In genomic region chr17:57662021-57662420, GRCh38 we compare ENCODE assay signal across 9 cellular contexts.
A peak's percentile ranks its signal among the peaks of the same experiment; 100 is the strongest.
DNase-seq lines count a peak whose midpoint lies in the region; ATAC-seq, FAIRE-seq and TF ChIP-seq lines count a peak whose summit lies in the region.
"Had no signal": no experiment of that assay in that cellular context is flagged by ENCODE, and none has a peak within 500 bp of the region (broad histone marks: within the 10 kb centered on the region; RNA-seq: fewer than 3 reads in every experiment).

No MANE protein-coding gene starts in this region.

- H3K27me3 ChIP-seq in Karpas-422 (ENCODE audit: low read length) (no peaks in the 10 kb centered on the region), endothelial cell of umbilical vein (ENCODE audit: control insufficient read depth in 2 of 2, insufficient read depth in 2 of 2, low read length in 2 of 2) (no peaks in the 10 kb centered on the region)

- TF ChIP-seq POLR2A in endothelial cell of umbilical vein (IDR thresholded peaks at IDR 0.05; ENCODE audit: low read depth, low read length) = no peak

- no TSS peak for BruUV-seq in endothelial cell of umbilical vein (replicated peaks; lab: Mats Ljungman, UMichigan)

- H3K9me1 ChIP-seq in endothelial cell of umbilical vein (replicated peaks; ENCODE audit: control insufficient read depth, extremely low read depth, insufficient read depth, low read length) = no peaks in the 10 kb centered on the region

- no peak for DNase-seq in Karpas-422
- DNase-seq in NCI-H526 (lab: John Stamatoyannopoulos, UW) = peak; percentile 98 to 99
- no peak for DNase-seq in endothelial cell of umbilical vein (ENCODE audit: low read depth, low spot score)
- no peak for DNase-seq in stimulated activated effector memory CD8-positive, alpha-beta T cell treated with anti-CD3 and anti-CD28 coated beads, Interleukin-12 subunit alpha, Interleukin-12 subunit beta, amount 100 ng/mL, for 72 hours (ENCODE audit: low spot score in 2 of 2)
- DNase-seq in stimulated activated CD4-positive, alpha-beta T cell treated with anti-CD3 and anti-CD28 coated beads, Interleukin-2, amount 100 ng/mL, for 48 hours = no peak
- DNase-seq in activated CD4-positive, alpha-beta T cell treated with anti-CD3 and anti-CD28 coated beads, Interleukin-2, amount 10 ng/mL, durations not matched to agents 24 days and 14 days = no peak
- DNase-seq: stimulated activated CD4-positive, alpha-beta T cell treated with anti-CD3 and anti-CD28 coated beads, Interleukin-4, amount 100 ng/mL, for 1 hour had no signal

- H3K79me2 ChIP-seq in Karpas-422 (ENCODE audit: low read length) (peaks cover 26% of the 10 kb centered on the region), endothelial cell of umbilical vein (ENCODE audit: control insufficient read depth, insufficient read depth, low read length) (no peaks in the 10 kb centered on the region)

- H3K27me3 Mint-ChIP-seq in activated CD4-positive, alpha-beta T cell treated with anti-CD3 and anti-CD28 coated beads, Interleukin-2, amount 10 ng/mL, durations not matched to agents 24 days and 14 days = no peaks in the 10 kb centered on the region

- H3K36me3 ChIP-seq in Karpas-422 (ENCODE audit: insufficient read depth, low read length) (peaks cover 26% of the 10 kb centered on the region), endothelial cell of umbilical vein (ENCODE audit: control insufficient read depth in 2 of 2, extremely low read depth in 1 of 2, insufficient read depth in 2 of 2, low read length in 2 of 2) (no peaks in the 10 kb centered on the region)

- dilution Hi-C loops in endothelial cell of umbilical vein (cut with MboI; ENCODE audit: extremely low pct_ligation_motif_present, low sequenced_read_pairs) = no loop called here

- peaks cover 31% of the 10 kb centered on the region for H3K4me1 Mint-ChIP-seq in stimulated activated effector memory CD8-positive, alpha-beta T cell treated with anti-CD3 and anti-CD28 coated beads, Interleukin-12 subunit alpha, Interleukin-12 subunit beta, amount 100 ng/mL, for 72 hours
- no peaks in the 10 kb centered on the region for H3K4me1 Mint-ChIP-seq in activated CD4-positive, alpha-beta T cell treated with anti-CD3 and anti-CD28 coated beads, Interleukin-2, amount 10 ng/mL, durations not matched to agents 24 days and 14 days

- POLR2A ChIA-PET in endothelial cell of umbilical vein (lab: Charles Lee) = no interaction called here

- H4K20me1 ChIP-seq in Karpas-422 (ENCODE audit: insufficient read depth, low read depth, low read length) (no peaks in the 10 kb centered on the region), endothelial cell of umbilical vein (replicated peaks; ENCODE audit: control insufficient read depth, extremely low read depth, insufficient read depth, low read length) (no peaks in the 10 kb centered on the region)

- no peak overlapping the region for H3K4me2 ChIP-seq in Karpas-422 (ENCODE audit: low read depth, low read length, poor library complexity, severe bottlenecking)
- peak overlapping the region; percentile 77 for H3K4me2 ChIP-seq in endothelial cell of umbilical vein (ENCODE audit: insufficient read depth, low read length)

- no peak overlapping the region for H3K4me3 Mint-ChIP-seq in stimulated activated effector memory CD8-positive, alpha-beta T cell treated with anti-CD3 and anti-CD28 coated beads, Interleukin-12 subunit alpha, Interleukin-12 subunit beta, amount 100 ng/mL, for 72 hours
- no peak overlapping the region for H3K4me3 Mint-ChIP-seq in activated CD4-positive, alpha-beta T cell treated with anti-CD3 and anti-CD28 coated beads, Interleukin-2, amount 10 ng/mL, durations not matched to agents 24 days and 14 days

- H3K27ac ChIP-seq in Karpas-422 (ENCODE audit: low read length) (peak overlapping the region; percentile 28; the same call in 1 of the 2 replicates), endothelial cell of umbilical vein (ENCODE audit: insufficient read depth, low read depth, low read length) (no peak overlapping the region)

- H3K9me3 ChIP-seq in Karpas-422 (ENCODE audit: low read length) = no peaks in the 10 kb centered on the region
- no peaks in the 10 kb centered on the region for H3K9me3 ChIP-seq in endothelial cell of umbilical vein (replicated peaks; ENCODE audit: control insufficient read depth, insufficient read depth, low read length)

- no peak overlapping the region for H3K4me3 ChIP-seq in Karpas-422 (ENCODE audit: low read length)
- H3K4me3 ChIP-seq in endothelial cell of umbilical vein (replicated peaks in 1 of 3; ENCODE audit: insufficient read depth in 1 of 3, low read depth in 1 of 3, low read length in 3 of 3) = no peak overlapping the region
- H3K4me3 ChIP-seq: lung had no signal

- H2AFZ ChIP-seq in Karpas-422 (ENCODE audit: low read length) (no peak overlapping the region), endothelial cell of umbilical vein (ENCODE audit: low read depth, low read length) (no peak overlapping the region)

- H3K4me1 ChIP-seq in Karpas-422 (ENCODE audit: low read length) = peaks cover 63% of the 10 kb centered on the region
- H3K4me1 ChIP-seq in endothelial cell of umbilical vein (ENCODE audit: control insufficient read depth, extremely low read depth, insufficient read depth, low read length) = peaks cover 13% of the 10 kb centered on the region

- TF ChIP-seq CTCF in endothelial cell of umbilical vein (IDR thresholded peaks at IDR 0.05; ENCODE audit: extremely low read depth in 1 of 2, insufficient read depth in 1 of 2, low read depth in 1 of 2, low read length in 2 of 2) = no peak

- no peaks in the 10 kb centered on the region for H3K9me2 ChIP-seq in Karpas-422 (replicated peaks; ENCODE audit: insufficient read depth, low read length)

- peak overlapping the region; percentile 86 for H3K27ac Mint-ChIP-seq in stimulated activated effector memory CD8-positive, alpha-beta T cell treated with anti-CD3 and anti-CD28 coated beads, Interleukin-12 subunit alpha, Interleukin-12 subunit beta, amount 100 ng/mL, for 72 hours
- no peak overlapping the region for H3K27ac Mint-ChIP-seq in activated CD4-positive, alpha-beta T cell treated with anti-CD3 and anti-CD28 coated beads, Interleukin-2, amount 10 ng/mL, durations not matched to agents 24 days and 14 days

- intact Hi-C loops in endothelial cell of umbilical vein (cut with micrococcal nuclease) = loop anchor here (2.0 to 5.0 kb wide), 3 partner anchors 65 to 1069 kb away; partner anchors contain the start of genes MSI2 and NOG
- intact Hi-C loops in activated CD4-positive, alpha-beta T cell treated with anti-CD3 and anti-CD28 coated beads, Interleukin-2, amount 10 ng/mL, durations not matched to agents 24 days and 14 days (cut with micrococcal nuclease) = no loop called here

- H3K36me3 Mint-ChIP-seq in stimulated activated effector memory CD8-positive, alpha-beta T cell treated with anti-CD3 and anti-CD28 coated beads, Interleukin-12 subunit alpha, Interleukin-12 subunit beta, amount 100 ng/mL, for 72 hours = peaks cover 6% of the 10 kb centered on the region
- peaks cover 4% of the 10 kb centered on the region for H3K36me3 Mint-ChIP-seq in activated CD4-positive, alpha-beta T cell treated with anti-CD3 and anti-CD28 coated beads, Interleukin-2, amount 10 ng/mL, durations not matched to agents 24 days and 14 days (ENCODE audit: low read depth)

- H3K9ac ChIP-seq in Karpas-422 (ENCODE audit: low read length) = no peak overlapping the region
- H3K9ac ChIP-seq in endothelial cell of umbilical vein (replicated peaks; ENCODE audit: extremely low read depth, insufficient read depth, low read length) = no peak overlapping the region

- H3K9me3 Mint-ChIP-seq in stimulated activated effector memory CD8-positive, alpha-beta T cell treated with anti-CD3 and anti-CD28 coated beads, Interleukin-12 subunit alpha, Interleukin-12 subunit beta, amount 100 ng/mL, for 72 hours = no peaks in the 10 kb centered on the region
- H3K9me3 Mint-ChIP-seq in activated CD4-positive, alpha-beta T cell treated with anti-CD3 and anti-CD28 coated beads, Interleukin-2, amount 10 ng/mL, durations not matched to agents 24 days and 14 days = no peaks in the 10 kb centered on the region

- no peak for ATAC-seq in stimulated activated effector memory CD8-positive, alpha-beta T cell treated with anti-CD3 and anti-CD28 coated beads, Interleukin-12 subunit alpha, Interleukin-12 subunit beta, amount 100 ng/mL, for 72 hours
- no peak for ATAC-seq in GM18907 (IDR thresholded peaks at IDR 0.05; ENCODE audit: unreplicated experiment)

- CTCF ChIA-PET in endothelial cell of umbilical vein (lab: Charles Lee) = interaction anchor here (0.8 to 3.1 kb wide), 7 partner anchors 10 to 531 kb away, joined by 3 to 29 read pairs (median 3); no protein-coding TSS in a partner anchor

- FAIRE-seq in endothelial cell of umbilical vein (lab: Jason Lieb, UNC) = no peak

TF ChIP-seq in endothelial cell of umbilical vein, 7 proteins besides CTCF, POLR2A, EP300 and RAD21:
- TF ChIP-seq MAX (IDR thresholded peaks at IDR 0.05; ENCODE audit: insufficient read depth, insufficient read length) (no peak), GATA2 (IDR thresholded peaks at IDR 0.05; ENCODE audit: insufficient read depth, insufficient read length, low read depth, low read length) (no peak), FOS (IDR thresholded peaks at IDR 0.05; ENCODE audit: borderline replicate concordance, insufficient read depth, low read length) (no peak), MYC (IDR thresholded peaks at IDR 0.05; ENCODE audit: low read depth, low read length) (no peak), JUN (IDR thresholded peaks at IDR 0.05; ENCODE audit: borderline replicate concordance, insufficient read depth, insufficient read length, low read depth) (no peak), EZH2 (IDR thresholded peaks at IDR 0.05; ENCODE audit: borderline replicate concordance, low read depth, low read length, severe bottlenecking) (no peak), POLR2AphosphoS5 (IDR thresholded peaks at IDR 0.05; ENCODE audit: insufficient read depth, low read depth, low read length) (no peak)

Comparison
In these comparisons a context has a peak if more than half of its experiments do, and no peak if none do; other contexts are left out.
1. DNase-seq: peak in NCI-H526 (2 of 2); none in Karpas-422 (single experiment), endothelial cell of umbilical vein (single experiment), stimulated activated effector memory CD8-positive, alpha-beta T cell treated with anti-CD3 and anti-CD28 coated beads, Interleukin-12 subunit alpha, Interleukin-12 subunit beta, amount 100 ng/mL, for 72 hours (0 of 2), stimulated activated CD4-positive, alpha-beta T cell treated with anti-CD3 and anti-CD28 coated beads, Interleukin-2, amount 100 ng/mL, for 48 hours (0 of 2) and activated CD4-positive, alpha-beta T cell treated with anti-CD3 and anti-CD28 coated beads, Interleukin-2, amount 10 ng/mL, durations not matched to agents 24 days and 14 days (single experiment).